In the genomic region with DNA sequence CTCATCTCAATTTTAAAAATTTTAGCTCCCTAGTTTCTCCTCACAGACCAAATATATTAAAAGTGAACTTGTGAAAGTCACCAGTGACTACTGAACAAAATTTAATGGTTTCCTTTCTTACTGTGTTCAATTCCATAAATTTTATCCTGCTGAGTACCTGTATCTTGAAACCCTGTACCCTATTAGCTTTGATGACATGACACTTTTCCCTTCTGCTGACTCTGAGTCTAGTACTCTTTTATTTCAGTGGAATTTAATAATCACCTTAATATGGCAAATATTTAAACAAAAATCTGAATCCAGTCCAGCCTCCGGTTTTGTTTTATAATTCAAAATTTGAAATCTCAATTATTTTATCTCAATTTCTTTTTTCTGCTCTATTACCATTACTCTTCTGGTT, we compare ENCODE assay signal across 28 cellular contexts.
DNase-seq lines count a peak whose midpoint lies in the region; ATAC-seq, FAIRE-seq and TF ChIP-seq lines count a peak whose summit lies in the region.
"Had no signal": no experiment of that assay in that cellular context is flagged by ENCODE, and none has a peak within 500 bp of the region (broad histone marks: within the 10 kb centered on the region; RNA-seq: fewer than 3 reads in every experiment).

No MANE protein-coding gene starts in this region.

- no peak for DNase-seq in MCF 10A (ENCODE audit: unreplicated experiment)
- DNase-seq in mammary epithelial cell: no peak
- DNase-seq in A549 (ENCODE audit: low read depth in 1 of 2, low spot score in 1 of 2): no peak
- DNase-seq in Panc1 (ENCODE audit: low read depth, low spot score): no peak
- no peak for DNase-seq in Right ventricle myocardium superior
- DNase-seq in H4 (ENCODE audit: low spot score): no peak
- no peak for DNase-seq in cerebellar nuclear complex (lab: John Stamatoyannopoulos, UW)
- DNase-seq: 8988T; ACHN; BE2C; C1 segment of cervical spinal cord; CD4-positive, alpha-beta memory T cell; CD4-positive, CD25-positive, alpha-beta regulatory T cell; CD8-positive, alpha-beta memory T cell; COR-L47; DMS 273 treated with DMSO at 0.1 percent for 48 hours; DMS153; DMS53; DMS79; DND-41; EL; GDM1 had no signal

- H3K4me1 Mint-ChIP-seq in MCF 10A (ENCODE audit: insufficient read depth, unreplicated experiment): no peaks in the 10 kb centered on the region
- H3K4me1 Mint-ChIP-seq: CD14-positive monocyte; CD4-positive, alpha-beta memory T cell; CD8-positive, alpha-beta memory T cell had no signal

- no peak for TF ChIP-seq POLR2A in A549 (IDR thresholded peaks at IDR 0.05; ENCODE audit: low read length)

- no peak overlapping the region for H3K9ac ChIP-seq in mammary epithelial cell (ENCODE audit: insufficient read depth, low read length)
- H3K9ac ChIP-seq: BLaER1 had no signal

- peak; percentile 16 for FAIRE-seq in A204.1 (lab: Jason Lieb, UNC)
- FAIRE-seq in A549 (lab: Jason Lieb, UNC): no peak
- FAIRE-seq: GM12878, GM12892, GM18507 had no signal

- H3K36me3 Mint-ChIP-seq in MCF 10A (ENCODE audit: insufficient read depth, unreplicated experiment): peaks cover 5% of the 10 kb centered on the region

- H3K27ac Mint-ChIP-seq in MCF 10A (ENCODE audit: low read depth, unreplicated experiment): peak overlapping the region; percentile 29
- H3K27ac Mint-ChIP-seq: CD14-positive monocyte; CD4-positive, CD25-positive, alpha-beta regulatory T cell had no signal

- no peak overlapping the region for H2AFZ ChIP-seq in mammary epithelial cell (ENCODE audit: low read depth, low read length)

- in situ Hi-C loops in mammary epithelial cell (cut with MboI; ENCODE audit: low sequenced_read_pairs in 2 of 2): loop anchor here in 1 of 2 donors (10.0 to 25.0 kb wide), 3 partner anchors 262 to 987 kb away; a partner anchor contains a TSS
- in situ Hi-C loops in Panc1 (cut with HindIII; ENCODE audit: low pct_unique_long_range_greater_than_20kb, low sequenced_read_pairs): no loop called here

- H3K4me1 ChIP-seq in mammary epithelial cell (ENCODE audit: insufficient read depth, low read length): peaks cover 10% of the 10 kb centered on the region
- peaks cover 22% of the 10 kb centered on the region for H3K4me1 ChIP-seq in A549
- peaks cover 15% of the 10 kb centered on the region for H3K4me1 ChIP-seq in Panc1 (ENCODE audit: control insufficient read depth, insufficient read depth, low read length)
- H3K4me1 ChIP-seq: BE2C, BLaER1 had no signal

- POLR2A ChIA-PET in MCF 10A (lab: Yijun Ruan, JAX) (no interaction called here), A549 (lab: Yijun Ruan, JAX) (no interaction called here), Panc1 (lab: Charles Lee) (no interaction called here)

- no peak for ATAC-seq in A549
- no peak for ATAC-seq in Panc1
- no peak for ATAC-seq in Right ventricle myocardium superior (ENCODE audit: poor library complexity)
- ATAC-seq: GM12878 had no signal

- H3K79me2 ChIP-seq in mammary epithelial cell (ENCODE audit: insufficient read depth, low read length): no peaks in the 10 kb centered on the region

- no peak for TF ChIP-seq RAD21 in A549 (conservative IDR thresholded peaks at IDR 0.05 in 1 of 2, IDR thresholded peaks at IDR 0.05 in 1 of 2)

- CTCF ChIA-PET in MCF 10A (lab: Yijun Ruan, JAX) (interaction anchor here (0.6 to 5.4 kb wide), 11 partner anchors 9 to 536 kb away, joined by 3 to 44 read pairs (median 4); no protein-coding TSS in a partner anchor), mammary epithelial cell (lab: Charles Lee; ENCODE audit: low non-redundant PET) (interaction anchor here (0.9 kb wide), 1 partner anchor 274 kb away, joined by 3 read pairs; no protein-coding TSS in a partner anchor), A549 (lab: Yijun Ruan, JAX) (no interaction called here), Panc1 (lab: Charles Lee) (no interaction called here)

- H3K4me3 Mint-ChIP-seq in MCF 10A (ENCODE audit: unreplicated experiment): no peak overlapping the region
- H3K4me3 Mint-ChIP-seq: CD14-positive monocyte; CD4-positive, alpha-beta memory T cell; CD4-positive, CD25-positive, alpha-beta regulatory T cell; CD8-positive, alpha-beta memory T cell had no signal

- TF ChIP-seq CTCF in MCF 10A (IDR thresholded peaks at IDR 0.05; ENCODE audit: unreplicated experiment): no peak
- no peak for TF ChIP-seq CTCF in mammary epithelial cell (conservative IDR thresholded peaks at IDR 0.05 in 1 of 2, IDR thresholded peaks at IDR 0.05 in 1 of 2; ENCODE audit: extremely low read depth in 1 of 2, insufficient read depth in 1 of 2, low read depth in 1 of 2, low read length in 2 of 2)
- TF ChIP-seq CTCF in A549 (IDR thresholded peaks at IDR 0.05): no peak
- TF ChIP-seq CTCF in Panc1 (IDR thresholded peaks at IDR 0.05): no peak

- no peak overlapping the region for H3K27ac ChIP-seq in mammary epithelial cell (ENCODE audit: insufficient read depth, low read depth, low read length)
- no peak overlapping the region; a peak in 1 of 6 replicates for H3K27ac ChIP-seq in A549
- H3K27ac ChIP-seq in Panc1 (ENCODE audit: low read length): peak overlapping the region; percentile 63; the same call in 1 of the 2 replicates
- H3K27ac ChIP-seq: BLaER1 had no signal

- WGBS in mammary epithelial cell (ENCODE audit: low coverage, missing lambda C conversion rate): 61% methylated on average over 1 of the region's 1 CpG
- WGBS in A549 (ENCODE audit: missing lambda C conversion rate): 85% methylated on average over 1 of the region's 1 CpG

- H3K9me3 ChIP-seq in mammary epithelial cell (replicated peaks; ENCODE audit: insufficient read depth, low read length): no peaks in the 10 kb centered on the region
- H3K9me3 ChIP-seq in A549: no peaks in the 10 kb centered on the region
- peaks cover 3% of the 10 kb centered on the region; the same call in 1 of the 2 replicates for H3K9me3 ChIP-seq in Panc1 (ENCODE audit: control insufficient read depth, insufficient read depth, low read depth, low read length)
- H3K9me3 ChIP-seq: BE2C, BLaER1 had no signal

- H3K4me3 ChIP-seq in mammary epithelial cell (replicated peaks in 1 of 3; ENCODE audit: insufficient read depth in 1 of 3, low read depth in 2 of 3, low read length in 3 of 3) (no peak overlapping the region), A549 (no peak overlapping the region), Panc1 (ENCODE audit: low read depth in 2 of 2, low read length in 2 of 2) (no peak overlapping the region)
- H3K4me3 ChIP-seq: BLaER1, GM12878 had no signal

- TF ChIP-seq EP300 in A549 (IDR thresholded peaks at IDR 0.05): no peak

- intact Hi-C loops in MCF 10A (cut with micrococcal nuclease) (loop anchor here (5.0 kb wide), 2 partner anchors 647 to 1137 kb away; no protein-coding TSS in a partner anchor), mammary epithelial cell (cut with micrococcal nuclease) (loop anchor here (5.0 kb wide), 1 partner anchor 1197 kb away; no protein-coding TSS in a partner anchor), Panc1 (cut with micrococcal nuclease; ENCODE audit: unreplicated experiment) (no loop called here), Right ventricle myocardium superior (cut with DNase I) (no loop called here)

- BruUV-seq in MCF 10A (replicated peaks; lab: Mats Ljungman, UMichigan) (no TSS peak), mammary epithelial cell (replicated peaks; lab: Mats Ljungman, UMichigan) (no TSS peak), Panc1 (replicated peaks; lab: Mats Ljungman, UMichigan) (no TSS peak)

- dilution Hi-C loops in mammary epithelial cell (cut with HindIII; ENCODE audit: low sequenced_read_pairs): no loop called here

- H3K36me3 ChIP-seq in mammary epithelial cell (ENCODE audit: insufficient read depth, low read length) (no peaks in the 10 kb centered on the region), Panc1 (ENCODE audit: control insufficient read depth, insufficient read depth, low read length) (no peaks in the 10 kb centered on the region)
- H3K36me3 ChIP-seq: BE2C, BLaER1 had no signal

- no peak overlapping the region for H3K4me2 ChIP-seq in mammary epithelial cell (ENCODE audit: insufficient read depth, low read depth, low read length)
- no peak overlapping the region for H3K4me2 ChIP-seq in A549
- H3K4me2 ChIP-seq: BLaER1 had no signal

- H3K27me3 ChIP-seq in mammary epithelial cell (ENCODE audit: insufficient read depth, low read length) (no peaks in the 10 kb centered on the region), Panc1 (ENCODE audit: control insufficient read depth, insufficient read depth, low read length) (no peaks in the 10 kb centered on the region)
- H3K27me3 ChIP-seq: BE2C, BLaER1 had no signal

- no peaks in the 10 kb centered on the region for H3K9me3 Mint-ChIP-seq in MCF 10A (ENCODE audit: unreplicated experiment)
- H3K9me3 Mint-ChIP-seq: CD14-positive monocyte had no signal

- H4K20me1 ChIP-seq in mammary epithelial cell (ENCODE audit: insufficient read depth, low read length): no peaks in the 10 kb centered on the region
- H4K20me1 ChIP-seq: BLaER1 had no signal

- H3K27me3 Mint-ChIP-seq in MCF 10A (ENCODE audit: insufficient read depth, unreplicated experiment): no peaks in the 10 kb centered on the region
- H3K27me3 Mint-ChIP-seq: CD4-positive, alpha-beta memory T cell; CD4-positive, CD25-positive, alpha-beta regulatory T cell; CD8-positive, alpha-beta memory T cell had no signal

TF ChIP-seq in A549, 52 proteins besides CTCF, POLR2A, EP300 and RAD21:
- TF ChIP-seq, protein P1, sequence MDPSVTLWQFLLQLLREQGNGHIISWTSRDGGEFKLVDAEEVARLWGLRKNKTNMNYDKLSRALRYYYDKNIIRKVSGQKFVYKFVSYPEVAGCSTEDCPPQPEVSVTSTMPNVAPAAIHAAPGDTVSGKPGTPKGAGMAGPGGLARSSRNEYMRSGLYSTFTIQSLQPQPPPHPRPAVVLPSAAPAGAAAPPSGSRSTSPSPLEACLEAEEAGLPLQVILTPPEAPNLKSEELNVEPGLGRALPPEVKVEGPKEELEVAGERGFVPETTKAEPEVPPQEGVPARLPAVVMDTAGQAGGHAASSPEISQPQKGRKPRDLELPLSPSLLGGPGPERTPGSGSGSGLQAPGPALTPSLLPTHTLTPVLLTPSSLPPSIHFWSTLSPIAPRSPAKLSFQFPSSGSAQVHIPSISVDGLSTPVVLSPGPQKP (IDR thresholded peaks at IDR 0.05; ENCODE audit: low read depth, low read length): no peak
- TF ChIP-seq SREBF2 (IDR thresholded peaks at IDR 0.05) (no peak), RARB (CRISPR knock-in tag; IDR thresholded peaks at IDR 0.05) (no peak), MAFK (IDR thresholded peaks at IDR 0.05; ENCODE audit: partially characterized antibody) (peak; percentile 50)
- TF ChIP-seq, protein P2, sequence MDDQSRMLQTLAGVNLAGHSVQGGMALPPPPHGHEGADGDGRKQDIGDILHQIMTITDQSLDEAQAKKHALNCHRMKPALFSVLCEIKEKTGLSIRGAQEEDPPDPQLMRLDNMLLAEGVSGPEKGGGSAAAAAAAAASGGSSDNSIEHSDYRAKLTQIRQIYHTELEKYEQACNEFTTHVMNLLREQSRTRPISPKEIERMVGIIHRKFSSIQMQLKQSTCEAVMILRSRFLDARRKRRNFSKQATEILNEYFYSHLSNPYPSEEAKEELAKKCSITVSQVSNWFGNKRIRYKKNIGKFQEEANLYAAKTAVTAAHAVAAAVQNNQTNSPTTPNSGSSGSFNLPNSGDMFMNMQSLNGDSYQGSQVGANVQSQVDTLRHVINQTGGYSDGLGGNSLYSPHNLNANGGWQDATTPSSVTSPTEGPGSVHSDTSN (IDR thresholded peaks at IDR 0.05): no peak

Comparison
In these comparisons a context has a peak if more than half of its experiments do, and no peak if none do; other contexts are left out.
1. CTCF ChIA-PET loops: an anchor here in MCF 10A (0.6 to 5.4 kb wide) and mammary epithelial cell (0.9 kb wide); none called in A549 and Panc1.
2. intact Hi-C loops: an anchor here in MCF 10A (5.0 kb wide) and mammary epithelial cell (5.0 kb wide); none called in Panc1 and Right ventricle myocardium superior.